11 cellular contexts compared by ENCODE assay signal in the genomic region with DNA sequence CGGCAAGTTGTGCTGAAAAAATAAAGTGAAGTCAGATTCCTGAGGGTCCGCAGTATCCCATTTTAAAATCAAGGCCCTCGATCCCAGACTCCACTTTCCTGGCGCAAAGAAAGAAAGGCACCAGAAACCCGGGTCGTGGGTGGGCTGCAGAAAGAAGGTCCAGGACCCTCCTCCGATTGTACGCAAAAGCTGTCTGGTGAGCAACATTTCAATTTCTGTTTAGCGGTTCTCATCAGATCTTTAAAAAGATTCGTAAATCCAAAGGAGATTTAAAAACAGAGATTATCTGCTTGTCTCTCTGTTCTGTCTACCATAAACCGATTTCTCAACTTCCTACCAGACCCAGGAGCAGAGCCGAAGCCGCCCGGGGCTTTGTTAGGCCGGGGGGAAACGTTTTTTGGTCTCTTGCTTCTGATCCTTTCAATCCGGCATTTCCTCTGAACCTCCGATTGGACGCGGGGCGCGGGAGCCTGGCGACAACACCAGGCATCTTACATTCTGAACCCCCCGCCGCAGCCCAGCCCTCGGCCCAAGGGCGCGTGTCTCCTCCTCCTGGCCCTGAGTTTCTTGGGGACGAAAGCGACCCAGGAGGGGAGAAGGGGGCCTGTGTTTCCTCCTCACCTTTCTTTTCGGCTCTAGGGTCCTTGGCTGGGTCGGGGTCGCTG. TPM values are rescaled to one million over a fixed set of nuclear protein-coding genes. Genes with fewer than 3 reads are reported as not detected.
DNase-seq lines count a peak whose midpoint lies in the region; TF ChIP-seq lines count a peak whose summit lies in the region.
"Had no signal": no experiment of that assay in that cellular context is flagged by ENCODE, and none has a peak within 500 bp of the region (broad histone marks: within the 10 kb centered on the region; RNA-seq: fewer than 3 reads in every experiment).

No MANE protein-coding gene starts in this region.

- H3K36me3 Mint-ChIP-seq in T-helper 2 cell treated with Interferon-gamma antibody and Interleukin-4, amounts not matched to agents 5 μg/mL and 100 μg/mL, for 36 hours (ENCODE audit: low read depth): peaks cover 3% of the 10 kb centered on the region
- H3K36me3 Mint-ChIP-seq in IgD-negative memory B cell (no peaks in the 10 kb centered on the region), osteocyte (ENCODE audit: unreplicated experiment) (peaks cover 11% of the 10 kb centered on the region)

- peaks cover 95% of the 10 kb centered on the region for H3K27me3 Mint-ChIP-seq in T-helper 2 cell treated with Interferon-gamma antibody and Interleukin-4, amounts not matched to agents 5 μg/mL and 100 μg/mL, for 36 hours (ENCODE audit: low read depth)
- H3K27me3 Mint-ChIP-seq in IgD-negative memory B cell (peaks cover 76% of the 10 kb centered on the region), osteocyte (ENCODE audit: unreplicated experiment) (no peaks in the 10 kb centered on the region)

- H3K9me3 Mint-ChIP-seq in T-helper 2 cell treated with Interferon-gamma antibody and Interleukin-4, amounts not matched to agents 5 μg/mL and 100 μg/mL, for 36 hours: no peaks in the 10 kb centered on the region
- peaks cover 0 to 3% (median 0%) of the 10 kb centered on the region in 3 donors for H3K9me3 Mint-ChIP-seq in IgD-negative memory B cell
- H3K9me3 Mint-ChIP-seq in osteocyte (ENCODE audit: unreplicated experiment): no peaks in the 10 kb centered on the region

- no peak overlapping the region for H3K27ac ChIP-seq in coronary artery

- H3K4me3 ChIP-seq in coronary artery: peak overlapping the region; percentile 61

- no peak for DNase-seq in T-helper 2 cell treated with Interferon-gamma antibody and Interleukin-4, amounts not matched to agents 5 μg/mL and 100 μg/mL, for 36 hours (ENCODE audit: low spot score)
- DNase-seq in T-helper 2 cell (no peak), coronary artery (ENCODE audit: low spot score) (no peak), osteocyte (ENCODE audit: extremely low spot score, unreplicated experiment) (peak; percentile 84), NCI-H748 (lab: John Stamatoyannopoulos, UW; ENCODE audit: unreplicated experiment) (no peak), activated gamma-delta T cell (lab: John Stamatoyannopoulos, UW) (no peak), DMS153 treated with DMSO at 0.1 percent for 48 hours (lab: John Stamatoyannopoulos, UW; ENCODE audit: unreplicated experiment) (no peak)
- DNase-seq: NCI-H226, occipital lobe had no signal

- H3K4me3 Mint-ChIP-seq in T-helper 2 cell treated with Interferon-gamma antibody and Interleukin-4, amounts not matched to agents 5 μg/mL and 100 μg/mL, for 36 hours: peak overlapping the region; percentile 9
- peak overlapping the region in 2 of 4 donors; percentile 52 to 63 for H3K4me3 Mint-ChIP-seq in IgD-negative memory B cell
- H3K4me3 Mint-ChIP-seq in osteocyte (ENCODE audit: unreplicated experiment): peak overlapping the region; percentile 94

- peaks cover 17% of the 10 kb centered on the region for H3K4me1 Mint-ChIP-seq in T-helper 2 cell treated with Interferon-gamma antibody and Interleukin-4, amounts not matched to agents 5 μg/mL and 100 μg/mL, for 36 hours (ENCODE audit: low read depth)
- peaks cover 10 to 19% (median 10%) of the 10 kb centered on the region in 3 donors for H3K4me1 Mint-ChIP-seq in IgD-negative memory B cell
- H3K4me1 Mint-ChIP-seq in osteocyte (ENCODE audit: unreplicated experiment): peaks cover 35% of the 10 kb centered on the region

- H3K27ac Mint-ChIP-seq in T-helper 2 cell treated with Interferon-gamma antibody and Interleukin-4, amounts not matched to agents 5 μg/mL and 100 μg/mL, for 36 hours: peak overlapping the region; percentile 7
- H3K27ac Mint-ChIP-seq in IgD-negative memory B cell: peak overlapping the region in 2 of 3 donors; percentile 39 to 65
- peak overlapping the region; percentile 96 for H3K27ac Mint-ChIP-seq in osteocyte (ENCODE audit: unreplicated experiment)

- no peak for TF ChIP-seq CTCF in coronary artery (IDR thresholded peaks at IDR 0.05)
- TF ChIP-seq CTCF in osteocyte (IDR thresholded peaks at IDR 0.05): no peak

RNA-seq across cellular contexts. Expression of a gene that starts 0.7 kb away (rescaled TPM):
- not detected for polyA plus RNA-seq in IgD-negative memory B cell
- total RNA-seq in osteocyte: 15.5 and 16.4 TPM in 2 replicates
- total RNA-seq: occipital lobe; T-helper 1 cell treated with Interleukin-12 subunit alpha and Interleukin-12 subunit beta and Interleukin-4 antibody, amounts not matched to agents 30 ng/mL and 1 ng/mL, for 36 hours had no signal

Comparison
In these comparisons a context has a peak if more than half of its experiments do, and no peak if none do; other contexts are left out.
1. H3K27ac Mint-ChIP-seq: peak in every context shown above with its lines; median percentile 96 in osteocyte; 52 in IgD-negative memory B cell; 7 in T-helper 2 cell treated with Interferon-gamma antibody and Interleukin-4, amounts not matched to agents 5 μg/mL and 100 μg/mL, for 36 hours.